ENCODE assay signal across 25 cellular contexts in the genomic region with DNA sequence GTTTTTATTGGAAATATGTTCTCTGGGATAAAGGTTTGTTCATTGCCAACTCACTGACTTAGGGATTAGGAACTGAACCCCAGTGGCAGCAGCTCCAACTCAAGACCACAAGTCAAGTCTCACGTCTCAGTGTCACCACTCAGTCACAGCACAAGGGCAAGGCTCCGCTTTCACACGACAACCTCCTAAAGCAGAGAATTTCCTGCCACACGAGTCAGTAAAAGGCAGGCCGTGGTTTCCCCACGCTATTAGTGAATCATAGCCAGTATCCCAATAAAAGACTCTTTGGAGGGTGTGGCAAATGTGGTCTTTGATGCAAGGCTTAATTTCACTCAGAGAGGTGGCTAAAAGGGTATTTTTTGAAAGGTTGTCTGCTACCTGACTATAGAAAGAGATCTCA. TPM values are rescaled to one million over a fixed set of nuclear protein-coding genes. Genes with fewer than 3 reads are reported as not detected.
"Had no signal": no experiment of that assay in that cellular context is flagged by ENCODE, and none has a peak within 500 bp of the region (broad histone marks: within the 10 kb centered on the region; RNA-seq: fewer than 3 reads in every experiment).

No MANE protein-coding gene starts in this region.

- H3K4me3 ChIP-seq: hepatocyte, left ventricle myocardium inferior, ovary, prostate gland, spleen, thoracic aorta, vagina had no signal

- H3K4me1 ChIP-seq: left ventricle myocardium inferior, prostate gland, vagina had no signal

- H3K4me2 ChIP-seq: hepatocyte had no signal

- H3K27me3 ChIP-seq: hepatocyte, ovary, spleen, vagina had no signal

- H3K36me3 ChIP-seq: left ventricle myocardium inferior, neutrophil, ovary, prostate gland, spleen, thoracic aorta, vagina had no signal

- DNase-seq: activated CD8-positive, alpha-beta memory T cell treated with anti-CD3 and anti-CD28 coated beads for 24 hours; activated CD8-positive, alpha-beta memory T cell treated with anti-CD3 and anti-CD28 coated beads, Interleukin-2, amount 50 U/mL, for 48 hours; activated naive CD4-positive, alpha-beta T cell treated with anti-CD3 and anti-CD28 coated beads for 36 hours; activated naive CD8-positive, alpha-beta T cell treated with anti-CD3 and anti-CD28 coated beads, Interleukin-2, amount 10 ng/mL, durations not matched to agents 7 days and 5 days; activated T-cell treated with anti-CD3 and anti-CD28 coated beads, Interleukin-2, amount 50 U/mL, for 4 hours; amniotic stem cell; cerebellar nuclear complex; cortex of kidney; foreskin melanocyte; glutamatergic neuron; left ventricle myocardium inferior; natural killer cell; ovary; spleen; stimulated activated CD4-positive, alpha-beta T cell treated with anti-CD3 and anti-CD28 coated beads, Interleukin-4, amount 100 ng/mL, for 1 hour; stimulated activated naive CD4-positive, alpha-beta T cell treated with Interleukin-2 at 50 U/mL for 16 hours had no signal

- H3K4me1 Mint-ChIP-seq: activated naive CD8-positive, alpha-beta T cell treated with anti-CD3 and anti-CD28 coated beads, Interleukin-2, amount 10 ng/mL, durations not matched to agents 7 days and 5 days; natural killer cell had no signal

- H2AFZ ChIP-seq: hepatocyte had no signal

- H3K36me3 Mint-ChIP-seq: activated naive CD8-positive, alpha-beta T cell treated with anti-CD3 and anti-CD28 coated beads, Interleukin-2, amount 10 ng/mL, durations not matched to agents 7 days and 5 days; mesothelial cell of epicardium; natural killer cell; WTC11 had no signal

- H3K27ac Mint-ChIP-seq: activated naive CD4-positive, alpha-beta T cell treated with anti-CD3 and anti-CD28 coated beads for 36 hours; activated naive CD8-positive, alpha-beta T cell treated with anti-CD3 and anti-CD28 coated beads, Interleukin-2, amount 10 ng/mL, durations not matched to agents 7 days and 5 days; natural killer cell; type B pancreatic cell; WTC11 had no signal

- ATAC-seq: activated T-cell treated with anti-CD3 and anti-CD28 coated beads, Interleukin-2, amount 50 U/mL, for 4 hours; natural killer cell; WTC11 had no signal

- H3K9me3 Mint-ChIP-seq: activated naive CD4-positive, alpha-beta T cell treated with anti-CD3 and anti-CD28 coated beads for 36 hours; activated naive CD8-positive, alpha-beta T cell treated with anti-CD3 and anti-CD28 coated beads, Interleukin-2, amount 10 ng/mL, durations not matched to agents 7 days and 5 days; activated T-cell treated with anti-CD3 and anti-CD28 coated beads, Interleukin-2, amount 50 U/mL, for 4 hours; mesothelial cell of epicardium; natural killer cell; type B pancreatic cell had no signal

- H3K27ac ChIP-seq: epithelial cell of prostate, hepatocyte, left ventricle myocardium inferior, neutrophil, ovary, prostate gland, spleen, thoracic aorta, vagina had no signal

- H3K9me3 ChIP-seq: left ventricle myocardium inferior, neutrophil, ovary, prostate gland, spleen, thoracic aorta, vagina had no signal

- H3K4me3 Mint-ChIP-seq: activated naive CD4-positive, alpha-beta T cell treated with anti-CD3 and anti-CD28 coated beads for 36 hours; activated naive CD8-positive, alpha-beta T cell treated with anti-CD3 and anti-CD28 coated beads, Interleukin-2, amount 10 ng/mL, durations not matched to agents 7 days and 5 days; activated T-cell treated with anti-CD3 and anti-CD28 coated beads, Interleukin-2, amount 50 U/mL, for 4 hours; mesothelial cell of epicardium; natural killer cell; type B pancreatic cell; WTC11 had no signal

RNA-seq across cellular contexts. Expression of a gene that starts 57.6 kb away (rescaled TPM):
- total RNA-seq: activated naive CD4-positive, alpha-beta T cell treated with anti-CD3 and anti-CD28 coated beads for 36 hours; activated naive CD8-positive, alpha-beta T cell treated with anti-CD3 and anti-CD28 coated beads, Interleukin-2, amount 10 ng/mL, durations not matched to agents 7 days and 5 days; natural killer cell had no signal
